ENCODE assay signal across 9 cellular contexts in the genomic region with DNA sequence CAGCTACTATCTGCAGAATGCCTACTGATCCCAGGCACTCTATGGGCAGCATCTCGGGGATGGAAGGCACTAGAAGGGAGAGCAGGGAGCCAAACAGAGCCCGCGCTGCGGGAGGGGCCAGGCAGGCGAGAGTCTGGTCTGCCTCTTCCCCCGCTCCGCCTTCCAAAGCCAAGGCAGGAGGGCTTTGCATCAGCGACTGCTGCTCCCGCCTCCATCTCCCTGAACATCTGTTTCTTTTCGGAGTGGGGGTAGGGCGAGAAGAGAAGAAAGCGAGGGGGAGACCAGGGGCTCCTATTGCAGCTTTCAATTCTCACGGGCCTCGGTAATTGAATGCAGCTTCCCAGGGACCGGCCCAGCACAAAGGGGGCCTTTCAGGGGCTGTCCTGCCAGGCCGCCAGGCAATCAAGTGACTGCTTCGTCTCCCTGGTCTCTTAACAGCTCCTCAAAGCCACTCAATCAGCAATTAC. TPM values are rescaled to one million over a fixed set of nuclear protein-coding genes. Genes with fewer than 3 reads are reported as not detected.
DNase-seq lines count a peak whose midpoint lies in the region; ATAC-seq and TF ChIP-seq lines count a peak whose summit lies in the region.
"Had no signal": no experiment of that assay in that cellular context is flagged by ENCODE, and none has a peak within 500 bp of the region (broad histone marks: within the 10 kb centered on the region; RNA-seq: fewer than 3 reads in every experiment).

No MANE protein-coding gene starts in this region.

- DNase-seq in AG08396 (ENCODE audit: low spot score) (peak; percentile 86), NCI-H2227 treated with DMSO at 0.1 percent for 48 hours (lab: John Stamatoyannopoulos, UW) (peak; percentile 89), esophagus squamous epithelium (lab: John Stamatoyannopoulos, UW) (no peak), NCI-H1930 (lab: John Stamatoyannopoulos, UW) (no peak)
- no peak for DNase-seq in activated naive CD4-positive, alpha-beta T cell (lab: John Stamatoyannopoulos, UW)
- DNase-seq: naive B cell had no signal

- H3K9me2 ChIP-seq in neural cell (ENCODE audit: insufficient read depth, low read length), result no peaks in the 10 kb centered on the region

- WGBS in esophagus squamous epithelium, 2 donors, result 40 to 58% methylated on average over 1 to 11 of the region's 17 CpGs

- H3K79me2 ChIP-seq in neural cell (replicated peaks; ENCODE audit: insufficient read depth, low read length), result no peaks in the 10 kb centered on the region

- peak overlapping the region in 1 of 4 donors; percentile 38 for H3K4me3 ChIP-seq in esophagus squamous epithelium
- H3K4me3 ChIP-seq in neural cell (ENCODE audit: low read length), result peak overlapping the region; percentile 45

- TF ChIP-seq CTCF in esophagus squamous epithelium (IDR thresholded peaks at IDR 0.05), result no peak
- TF ChIP-seq CTCF in neural cell (IDR thresholded peaks at IDR 0.05; ENCODE audit: poor library complexity, severe bottlenecking), result no peak

- H3K27ac Mint-ChIP-seq in activated T-helper 17 cell treated with anti-CD3 and anti-CD28 coated beads, Interleukin-2, amount 50 U/mL, for 72 hours, result no peak overlapping the region
- H3K27ac Mint-ChIP-seq: naive B cell had no signal

- H3K9me3 ChIP-seq in esophagus squamous epithelium, result no peaks in the 10 kb centered on the region
- no peaks in the 10 kb centered on the region for H3K9me3 ChIP-seq in neural cell (ENCODE audit: low read length)

- no peak for ATAC-seq in GM19463 (IDR thresholded peaks at IDR 0.05; ENCODE audit: unreplicated experiment)
- ATAC-seq in activated T-helper 17 cell treated with anti-CD3 and anti-CD28 coated beads, Interleukin-2, amount 50 U/mL, for 72 hours (replicated peaks), result no peak

- intact Hi-C loops in esophagus squamous epithelium (cut with DNase I), result no loop called here

- no peaks in the 10 kb centered on the region for H3K36me3 ChIP-seq in esophagus squamous epithelium
- no peaks in the 10 kb centered on the region for H3K36me3 ChIP-seq in neural cell (ENCODE audit: insufficient read depth, low read length)

- peak overlapping the region; percentile 44 to 92 (median 90) for H3K27ac ChIP-seq in esophagus squamous epithelium
- H3K27ac ChIP-seq in neural cell (ENCODE audit: low read length), result peak overlapping the region; percentile 56

- H4K20me1 ChIP-seq in neural cell (ENCODE audit: insufficient read depth), result no peaks in the 10 kb centered on the region

- TF ChIP-seq EP300 in neural cell (conservative IDR thresholded peaks at IDR 0.05; ENCODE audit: poor library complexity, severe bottlenecking), result no peak

- H3K27me3 ChIP-seq in esophagus squamous epithelium, result peaks cover 0 to 9% (median 0%) of the 10 kb centered on the region in 4 donors
- no peaks in the 10 kb centered on the region for H3K27me3 ChIP-seq in neural cell (ENCODE audit: insufficient read depth, low read depth, low read length)

- H3K9ac ChIP-seq in neural cell (ENCODE audit: low read length), result peak overlapping the region; percentile 54

- H3K9me3 Mint-ChIP-seq in activated T-helper 17 cell treated with anti-CD3 and anti-CD28 coated beads, Interleukin-2, amount 50 U/mL, for 72 hours, result no peaks in the 10 kb centered on the region
- H3K9me3 Mint-ChIP-seq: naive B cell had no signal

- H3K36me3 Mint-ChIP-seq in activated T-helper 17 cell treated with anti-CD3 and anti-CD28 coated beads, Interleukin-2, amount 50 U/mL, for 72 hours (ENCODE audit: low read depth), result no peaks in the 10 kb centered on the region

- no peaks in the 10 kb centered on the region for H3F3A ChIP-seq in neural cell (ENCODE audit: insufficient read depth, low read length, poor library complexity, severe bottlenecking)

- no peak overlapping the region for H3K4me3 Mint-ChIP-seq in activated T-helper 17 cell treated with anti-CD3 and anti-CD28 coated beads, Interleukin-2, amount 50 U/mL, for 72 hours
- H3K4me3 Mint-ChIP-seq: naive B cell had no signal

- H3K4me2 ChIP-seq in neural cell (ENCODE audit: low read length), result peak overlapping the region; percentile 44

- TF ChIP-seq RAD21 in neural cell (conservative IDR thresholded peaks at IDR 0.05), result no peak

- H3K4me1 ChIP-seq in esophagus squamous epithelium, result peaks cover 28 to 72% (median 58%) of the 10 kb centered on the region in 3 donors

- TF ChIP-seq POLR2A in esophagus squamous epithelium (IDR thresholded peaks at IDR 0.05), result no peak

- H3K4me1 Mint-ChIP-seq in activated T-helper 17 cell treated with anti-CD3 and anti-CD28 coated beads, Interleukin-2, amount 50 U/mL, for 72 hours, result peaks cover 5% of the 10 kb centered on the region
- H3K4me1 Mint-ChIP-seq: naive B cell had no signal

- H3K27me3 Mint-ChIP-seq in activated T-helper 17 cell treated with anti-CD3 and anti-CD28 coated beads, Interleukin-2, amount 50 U/mL, for 72 hours, result no peaks in the 10 kb centered on the region
- H3K27me3 Mint-ChIP-seq: naive B cell had no signal

- peak overlapping the region; percentile 23 for H2AFZ ChIP-seq in neural cell (ENCODE audit: low read depth, low read length)

TF ChIP-seq in neural cell, 6 proteins besides CTCF, POLR2A, EP300 and RAD21:
- TF ChIP-seq MXI1 (conservative IDR thresholded peaks at IDR 0.05; ENCODE audit: poor library complexity, severe bottlenecking), result no peak
- peak; percentile 23 for TF ChIP-seq POLR2AphosphoS5 (IDR thresholded peaks at IDR 0.05)
- TF ChIP-seq, protein P1, sequence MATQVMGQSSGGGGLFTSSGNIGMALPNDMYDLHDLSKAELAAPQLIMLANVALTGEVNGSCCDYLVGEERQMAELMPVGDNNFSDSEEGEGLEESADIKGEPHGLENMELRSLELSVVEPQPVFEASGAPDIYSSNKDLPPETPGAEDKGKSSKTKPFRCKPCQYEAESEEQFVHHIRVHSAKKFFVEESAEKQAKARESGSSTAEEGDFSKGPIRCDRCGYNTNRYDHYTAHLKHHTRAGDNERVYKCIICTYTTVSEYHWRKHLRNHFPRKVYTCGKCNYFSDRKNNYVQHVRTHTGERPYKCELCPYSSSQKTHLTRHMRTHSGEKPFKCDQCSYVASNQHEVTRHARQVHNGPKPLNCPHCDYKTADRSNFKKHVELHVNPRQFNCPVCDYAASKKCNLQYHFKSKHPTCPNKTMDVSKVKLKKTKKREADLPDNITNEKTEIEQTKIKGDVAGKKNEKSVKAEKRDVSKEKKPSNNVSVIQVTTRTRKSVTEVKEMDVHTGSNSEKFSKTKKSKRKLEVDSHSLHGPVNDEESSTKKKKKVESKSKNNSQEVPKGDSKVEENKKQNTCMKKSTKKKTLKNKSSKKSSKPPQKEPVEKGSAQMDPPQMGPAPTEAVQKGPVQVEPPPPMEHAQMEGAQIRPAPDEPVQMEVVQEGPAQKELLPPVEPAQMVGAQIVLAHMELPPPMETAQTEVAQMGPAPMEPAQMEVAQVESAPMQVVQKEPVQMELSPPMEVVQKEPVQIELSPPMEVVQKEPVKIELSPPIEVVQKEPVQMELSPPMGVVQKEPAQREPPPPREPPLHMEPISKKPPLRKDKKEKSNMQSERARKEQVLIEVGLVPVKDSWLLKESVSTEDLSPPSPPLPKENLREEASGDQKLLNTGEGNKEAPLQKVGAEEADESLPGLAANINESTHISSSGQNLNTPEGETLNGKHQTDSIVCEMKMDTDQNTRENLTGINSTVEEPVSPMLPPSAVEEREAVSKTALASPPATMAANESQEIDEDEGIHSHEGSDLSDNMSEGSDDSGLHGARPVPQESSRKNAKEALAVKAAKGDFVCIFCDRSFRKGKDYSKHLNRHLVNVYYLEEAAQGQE (IDR thresholded peaks at IDR 0.05; ENCODE audit: borderline replicate concordance), result peak; percentile 34
- peak; percentile 58 for TF ChIP-seq TAF1 (IDR thresholded peaks at IDR 0.05; ENCODE audit: low read depth)
- no peak for TF ChIP-seq EZH2 (IDR thresholded peaks at IDR 0.05; ENCODE audit: borderline replicate concordance, insufficient read depth, low read length, poor library complexity, severe bottlenecking)
- TF ChIP-seq SMC3 (conservative IDR thresholded peaks at IDR 0.05; ENCODE audit: poor library complexity), result no peak

RNA-seq across cellular contexts. Expression of a gene that starts 31.4 kb away (rescaled TPM):
- total RNA-seq in esophagus squamous epithelium, result 10 to 100 TPM; 45.1 to 63.9 (median 52.9) TPM
- 19.4 and 29.0 TPM in 2 replicates for polyA plus RNA-seq in neural cell
- polyA minus RNA-seq in neural cell, result 33.3 and 40.4 TPM in 2 replicates
- total RNA-seq in activated T-helper 17 cell treated with anti-CD3 and anti-CD28 coated beads, Interleukin-2, amount 50 U/mL, for 72 hours, result 1 to 10 TPM in 1 of 2 donors, under 1 TPM in 1; 0.67 to 2.5 TPM

Comparison
In these comparisons a context has a peak if more than half of its experiments do, and no peak if none do; other contexts are left out.
1. DNase-seq: peak in AG08396 (single experiment) and NCI-H2227 treated with DMSO at 0.1 percent for 48 hours (single experiment); none in esophagus squamous epithelium (single experiment), NCI-H1930 (0 of 2) and activated naive CD4-positive, alpha-beta T cell (0 of 4).
2. RNA of a gene that starts 31.4 kb away (total RNA-seq): 45.1 to 63.9 TPM in esophagus squamous epithelium; 0.67 to 2.5 TPM in activated T-helper 17 cell treated with anti-CD3 and anti-CD28 coated beads, Interleukin-2, amount 50 U/mL, for 72 hours; every median in the first group is over 10 times any median in the second.